In the genomic region with DNA sequence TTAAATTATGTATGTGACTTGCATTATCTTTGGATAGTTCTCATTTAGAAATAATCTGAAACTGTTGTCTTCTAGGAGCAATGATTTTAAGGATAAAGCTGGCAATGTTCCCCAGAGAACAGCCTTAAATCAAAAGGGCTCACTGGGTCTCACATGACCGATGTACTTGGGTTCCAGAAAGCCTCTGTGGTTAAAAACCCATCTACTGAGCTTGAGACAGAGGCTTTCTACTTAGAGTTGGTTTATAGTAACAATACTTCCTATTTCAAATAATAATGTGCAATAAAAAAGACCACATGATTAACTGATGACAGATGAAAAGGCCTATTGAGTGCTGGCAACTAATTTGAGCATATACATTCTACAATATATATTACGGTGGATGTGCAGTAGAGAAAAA, we compare ENCODE assay signal across 3 cellular contexts.
"Had no signal": no experiment of that assay in that cellular context is flagged by ENCODE, and none has a peak within 500 bp of the region (broad histone marks: within the 10 kb centered on the region; RNA-seq: fewer than 3 reads in every experiment).

No MANE protein-coding gene starts in this region.

- ATAC-seq: GM12878 had no signal

- DNase-seq: GDM1, GF-D8 had no signal
